ENCODE assay signal across 12 cellular contexts in the genomic region with DNA sequence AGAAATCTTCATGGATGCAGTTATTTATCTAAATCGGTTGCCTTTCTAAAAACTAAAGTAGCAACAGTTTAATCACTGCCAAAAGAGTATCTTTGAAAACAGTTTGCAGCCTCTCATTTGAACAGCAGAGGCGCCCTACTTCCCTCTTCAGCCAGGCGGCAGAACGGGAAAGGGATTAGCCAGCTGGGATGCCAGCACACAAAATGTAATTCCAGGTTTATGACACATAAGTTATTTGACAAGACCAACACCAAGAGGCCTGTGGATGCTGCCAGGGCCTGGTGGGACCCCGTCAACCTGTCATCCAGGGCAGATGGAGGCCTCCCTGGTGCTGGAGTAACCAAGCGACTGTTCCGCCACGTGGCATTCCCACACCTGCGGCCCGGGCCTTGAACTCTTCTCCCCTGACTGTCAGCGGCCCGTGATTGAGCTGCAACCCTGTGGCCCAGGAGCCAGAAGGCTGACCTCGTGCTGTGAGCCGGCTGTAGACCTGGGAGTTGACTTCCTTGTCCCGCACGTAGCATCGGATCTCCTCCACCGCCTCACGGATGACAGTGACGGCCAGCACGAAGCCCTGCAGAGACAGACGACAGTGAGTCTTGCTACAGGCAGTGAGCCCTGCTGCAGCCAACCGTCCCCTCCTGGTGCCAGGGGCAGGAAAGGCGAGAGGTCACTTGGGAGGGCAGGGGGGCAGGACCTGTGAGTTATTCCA. TPM values are rescaled to one million over a fixed set of nuclear protein-coding genes. Genes with fewer than 3 reads are reported as not detected.
DNase-seq lines count a peak whose midpoint lies in the region; ATAC-seq and TF ChIP-seq lines count a peak whose summit lies in the region.
"Had no signal": no experiment of that assay in that cellular context is flagged by ENCODE, and none has a peak within 500 bp of the region (broad histone marks: within the 10 kb centered on the region; RNA-seq: fewer than 3 reads in every experiment).

No MANE protein-coding gene starts in this region.

- TF ChIP-seq CTCF in AG10803 (conservative IDR thresholded peaks at IDR 0.05; ENCODE audit: low read length) (peak; percentile 47), IMR-90 (conservative IDR thresholded peaks at IDR 0.05; ENCODE audit: low read depth, low read length) (peak; percentile 43)

- 0 out of 2 replicates have a peak, but pooled peaks have one; percentile 17 for ATAC-seq in IMR-90 (ENCODE audit: low read depth)
- ATAC-seq in GM21381 (IDR thresholded peaks at IDR 0.05; ENCODE audit: unreplicated experiment) = no peak
- no peak for ATAC-seq in HG03342 (IDR thresholded peaks at IDR 0.05; ENCODE audit: unreplicated experiment)
- ATAC-seq in HG03135 (IDR thresholded peaks at IDR 0.05; ENCODE audit: unreplicated experiment) = no peak

- H3K4me1 ChIP-seq in IMR-90 (ENCODE audit: control insufficient read depth, insufficient read depth, low read length) = peaks cover 3% of the 10 kb centered on the region; the same call in 1 of the 2 replicates
- H3K4me1 ChIP-seq in mesodermal cell (ENCODE audit: control insufficient read depth, insufficient read depth, low read length, poor library complexity, severe bottlenecking) = peaks cover 4% of the 10 kb centered on the region

- no peak overlapping the region for H3K9ac ChIP-seq in IMR-90 (ENCODE audit: low read depth, low read length)

- H3K79me1 ChIP-seq in IMR-90 (ENCODE audit: low read depth in 1 of 2, low read length in 2 of 2) = peaks cover 0 to 30% of the 10 kb centered on the region in 2 experiments; a peak in 3 of 4 replicates

- peaks cover 1% of the 10 kb centered on the region for H3K36me3 ChIP-seq in IMR-90 (ENCODE audit: control insufficient read depth, insufficient read depth, low read length)
- H3K36me3 ChIP-seq in mesodermal cell (ENCODE audit: control insufficient read depth, insufficient read depth, low read length) = no peaks in the 10 kb centered on the region

- H4K91ac ChIP-seq in IMR-90 (ENCODE audit: insufficient read depth, low read depth, low read length) = no peak overlapping the region

- H3K4me2 ChIP-seq in IMR-90 (ENCODE audit: low read depth, low read length) = no peak overlapping the region

- H3K4me3 ChIP-seq in AG10803 (ENCODE audit: low read length) (no peak overlapping the region), IMR-90 (ENCODE audit: insufficient read depth, low read depth, low read length) (no peak overlapping the region), mesodermal cell (ENCODE audit: extremely low read depth, insufficient read depth, low read length, poor library complexity, severe bottlenecking) (no peak overlapping the region)

- no peak overlapping the region for H3K56ac ChIP-seq in IMR-90 (ENCODE audit: extremely low read depth, insufficient read depth, low read length)

- H3K14ac ChIP-seq in IMR-90 (replicated peaks; ENCODE audit: low read depth, low read length) = no peak overlapping the region

- no peak overlapping the region for H2BK15ac ChIP-seq in IMR-90 (ENCODE audit: low read depth, low read length)

- CTCF ChIA-PET in IMR-90 (lab: Yijun Ruan, JAX) = interaction anchor here (0.7 kb wide), 1 partner anchor 15 kb away, joined by 4 read pairs; no protein-coding TSS in a partner anchor

- DNase-seq in AG10803 (ENCODE audit: low read depth) = peak; percentile 36
- DNase-seq in IMR-90 = peak; percentile 39
- peak; percentile 83 for DNase-seq in cerebellum (ENCODE audit: low spot score)
- DNase-seq in stimulated activated CD4-positive, alpha-beta T cell treated with anti-CD3 and anti-CD28 coated beads, Interleukin-4, amount 100 ng/mL, for 4 hours = no peak
- DNase-seq: activated CD8-positive, alpha-beta memory T cell treated with anti-CD3 and anti-CD28 coated beads for 24 hours; EL; foreskin melanocyte; stimulated activated CD4-positive, alpha-beta T cell treated with anti-CD3 and anti-CD28 coated beads, Interleukin-12 subunit alpha, Interleukin-12 subunit beta, amount 100 ng/mL, for 4 hours had no signal

- TF ChIP-seq RAD21 in IMR-90 (IDR thresholded peaks at IDR 0.05; ENCODE audit: low read length) = peak; percentile 55

- no peak overlapping the region for H2BK5ac ChIP-seq in IMR-90 (ENCODE audit: low read depth, low read length, poor library complexity, severe bottlenecking)

- H3K18ac ChIP-seq in IMR-90 (ENCODE audit: low read depth, low read length) = no peak overlapping the region

- TF ChIP-seq POLR2A in IMR-90 (IDR thresholded peaks at IDR 0.05; ENCODE audit: low read depth, low read length) = no peak

- H2BK120ac ChIP-seq in IMR-90 (ENCODE audit: low read depth, low read length) = no peak overlapping the region

- peak overlapping the region; percentile 37; the same call in 1 of the 2 replicates for H2AK5ac ChIP-seq in IMR-90 (ENCODE audit: low read depth, low read length)

- no peak overlapping the region for H3K23ac ChIP-seq in IMR-90 (ENCODE audit: low read depth, low read length)

- no TSS peak for BruUV-seq in IMR-90 (replicated peaks; lab: Mats Ljungman, UMichigan)

- no peaks in the 10 kb centered on the region for H3K9me3 ChIP-seq in IMR-90 (ENCODE audit: control insufficient read depth, insufficient read depth, low read length)
- H3K9me3 ChIP-seq in mesodermal cell (ENCODE audit: control insufficient read depth, low read length) = no peaks in the 10 kb centered on the region

- no peak overlapping the region for H2AK9ac ChIP-seq in IMR-90 (replicated peaks; ENCODE audit: low read depth, low read length, poor library complexity)

- dilution Hi-C loops in IMR-90 (cut with HindIII; ENCODE audit: low sequenced_read_pairs, unreplicated experiment) = no loop called here

- H3K9me1 ChIP-seq in IMR-90 (ENCODE audit: insufficient read depth, low read length) = peaks cover 5% of the 10 kb centered on the region

- peak overlapping the region; percentile 22; the same call in 1 of the 2 replicates for H3K4ac ChIP-seq in IMR-90 (ENCODE audit: low read depth, low read length)

- H2AFZ ChIP-seq in IMR-90 (replicated peaks; ENCODE audit: low read length, poor library complexity) = peak overlapping the region; percentile 27

- H2BK20ac ChIP-seq in IMR-90 (ENCODE audit: low read depth, low read length) = no peak overlapping the region

- intact Hi-C loops in IMR-90 (cut with micrococcal nuclease) = no loop called here

- no peak overlapping the region for H4K8ac ChIP-seq in IMR-90 (ENCODE audit: low read depth in 2 of 2, low read length in 2 of 2)

- H3K27ac ChIP-seq in IMR-90 (ENCODE audit: insufficient read depth, low read length) (no peak overlapping the region), mesodermal cell (ENCODE audit: low read depth, low read length, severe bottlenecking) (peak overlapping the region; percentile 6)

- H3K27me3 ChIP-seq in IMR-90 (ENCODE audit: control insufficient read depth, insufficient read depth, low read length) = no peaks in the 10 kb centered on the region

- H4K5ac ChIP-seq in IMR-90 (ENCODE audit: low read depth, low read length) = no peak overlapping the region

- in situ Hi-C loops in IMR-90 (cut with MboI; ENCODE audit: low sequenced_read_pairs) = no loop called here

- H4K20me1 ChIP-seq in IMR-90 (ENCODE audit: insufficient read depth, low read length) = no peaks in the 10 kb centered on the region

- POLR2A ChIA-PET in IMR-90 (lab: Charles Lee; ENCODE audit: unreplicated experiment) = no interaction called here

- 55% methylated on average over 10 of the region's 24 CpGs; no CpG with 5 or more reads in 1 of the 2 experiments for WGBS in IMR-90 (ENCODE audit: extremely low coverage in 2 of 2, insufficient read length in 1 of 2), 2 experiments
- 70 to 76% methylated on average over 21 to 23 of the region's 24 CpGs for WGBS in mesodermal cell (ENCODE audit: insufficient coverage in 2 of 2), 2 experiments

TF ChIP-seq in IMR-90, 13 proteins besides CTCF, POLR2A, EP300 and RAD21:
- TF ChIP-seq FOS (IDR thresholded peaks at IDR 0.05; ENCODE audit: low read depth, low read length) = no peak
- TF ChIP-seq SMC3 (IDR thresholded peaks at IDR 0.05; ENCODE audit: low read depth, low read length) = peak; percentile 28
- no peak for TF ChIP-seq RCOR1 (IDR thresholded peaks at IDR 0.05; ENCODE audit: insufficient replicate concordance, low read length)

RNA-seq across cellular contexts. Expression of gene ATP9A, which starts 55.5 kb away (rescaled TPM):
- total RNA-seq in IMR-90 (2012; rRNA removed) (22.4 and 23.3 TPM in 2 replicates), cerebellum (194 TPM)
- 10.4 and 10.6 TPM in 2 replicates for polyA plus RNA-seq in IMR-90 (2012; rRNA removed)
- 5.8 and 7.8 TPM in 2 replicates for polyA plus RNA-seq in IMR-90 (2012; cell fraction: cytosol; rRNA removed)
- 6.6 and 12.1 TPM in 2 replicates for polyA plus RNA-seq in IMR-90 (2012; cell fraction: nucleus; rRNA removed; ENCODE audit: low replicate concordance)
- polyA plus RNA-seq in mesodermal cell (2013, experiment 1 of 2) = 8.6 TPM
- polyA plus RNA-seq in mesodermal cell (2013, experiment 2 of 2) = 7.2 TPM

Comparison
In these comparisons a context has a peak if more than half of its experiments do, and no peak if none do; other contexts are left out.
1. DNase-seq: peak in AG10803 (single experiment), IMR-90 (single experiment) and cerebellum (single experiment); none in stimulated activated CD4-positive, alpha-beta T cell treated with anti-CD3 and anti-CD28 coated beads, Interleukin-4, amount 100 ng/mL, for 4 hours (0 of 2).